In the genomic region with DNA sequence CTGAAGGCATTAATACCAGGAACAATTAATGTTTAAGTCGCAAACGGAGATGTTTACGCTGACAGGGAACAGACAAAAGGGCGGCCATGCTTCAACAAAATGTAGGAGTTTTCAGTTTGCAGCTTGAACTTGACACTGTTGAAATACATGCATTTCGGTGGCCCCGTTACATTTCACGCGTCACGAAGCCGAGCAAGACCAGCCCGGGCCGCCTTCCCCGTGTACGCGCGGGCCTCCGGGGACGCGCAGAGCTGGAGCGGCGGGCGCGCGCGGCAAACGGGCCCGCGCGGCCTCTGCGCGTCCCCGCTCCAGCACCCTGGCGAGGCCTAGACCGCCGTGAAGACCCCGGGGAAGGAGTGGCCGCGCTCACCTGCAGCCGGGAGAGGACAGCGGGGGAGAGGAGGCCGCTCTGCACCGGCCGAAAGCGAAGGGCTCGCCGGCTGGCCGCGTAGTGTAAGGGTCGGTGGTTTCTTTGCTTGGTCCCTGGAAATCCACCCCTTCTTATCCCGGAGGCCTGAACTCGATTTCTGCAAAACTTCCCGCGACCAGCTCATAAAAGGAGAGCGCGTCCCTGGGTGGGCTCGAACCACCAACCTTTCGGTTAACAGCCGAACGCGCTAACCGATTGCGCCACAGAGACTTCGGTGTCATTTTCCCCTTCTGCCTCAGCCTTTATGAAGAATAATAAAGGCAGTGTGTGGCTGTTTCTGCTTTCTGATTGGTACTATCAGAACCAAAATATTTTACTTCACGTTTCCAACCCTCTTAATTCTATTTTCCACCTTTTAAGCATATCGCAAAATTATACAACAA, we compare ENCODE assay signal across 8 cellular contexts. TPM values are rescaled to one million over a fixed set of nuclear protein-coding genes. Genes with fewer than 3 reads are reported as not detected.
DNase-seq lines count a peak whose midpoint lies in the region; FAIRE-seq and TF ChIP-seq lines count a peak whose summit lies in the region.

No MANE protein-coding gene starts in this region.

- no peak overlapping the region for H2AK5ac ChIP-seq in neuronal stem cell (ENCODE audit: low read depth, low read length)

- H3F3A ChIP-seq in Loucy (ENCODE audit: low read depth) = 0 out of 2 replicates have a peak, but pooled peaks cover 3% of the 10 kb centered on the region

- H3K9me2 ChIP-seq in Loucy (replicated peaks; ENCODE audit: low read depth, low read length) = no peaks in the 10 kb centered on the region

- no peak overlapping the region; the same call in 1 of the 2 replicates for H2AFZ ChIP-seq in Loucy (ENCODE audit: low read length)
- H2AFZ ChIP-seq in neuronal stem cell (ENCODE audit: low read length) = peak overlapping the region; percentile 94

- H2BK15ac ChIP-seq in neuronal stem cell (ENCODE audit: low read length) = no peak overlapping the region

- H3K9me3 ChIP-seq in Loucy (ENCODE audit: insufficient read depth, low read depth, low read length) = no peaks in the 10 kb centered on the region
- H3K9me3 ChIP-seq in neuronal stem cell (replicated peaks in 1 of 2; ENCODE audit: control insufficient read depth in 2 of 2, insufficient read depth in 1 of 2, low read depth in 1 of 2, low read length in 2 of 2) = no peaks in the 10 kb centered on the region

- H3K4me2 ChIP-seq in Loucy (ENCODE audit: low read depth, low read length, poor library complexity, severe bottlenecking) (peak overlapping the region; percentile 75), neuronal stem cell (ENCODE audit: insufficient read depth, low read length, poor library complexity, severe bottlenecking) (peak overlapping the region; percentile 48)

- TF ChIP-seq CTCF in Loucy (conservative IDR thresholded peaks at IDR 0.05; ENCODE audit: low read length) = no peak

- no peaks in the 10 kb centered on the region for H3K27me3 ChIP-seq in Loucy (ENCODE audit: insufficient read depth, low read length, poor library complexity, severe bottlenecking)
- peaks cover 0 to 33% (median 0%) of the 10 kb centered on the region in 3 experiments for H3K27me3 ChIP-seq in neuronal stem cell (ENCODE audit: control insufficient read depth in 3 of 3, insufficient read depth in 3 of 3, low read depth in 1 of 3, low read length in 3 of 3)

- H3K9ac ChIP-seq in Loucy (ENCODE audit: low read depth, low read length, poor library complexity, severe bottlenecking) (peak overlapping the region; percentile 97), neuronal stem cell (ENCODE audit: low read depth, low read length, poor library complexity) (peak overlapping the region; percentile 85)

- no peak overlapping the region for H4K8ac ChIP-seq in neuronal stem cell (ENCODE audit: low read depth, low read length)

- no peak overlapping the region for H4K91ac ChIP-seq in neuronal stem cell (ENCODE audit: low read depth, low read length, poor library complexity)

- H4K20me1 ChIP-seq in Loucy (ENCODE audit: insufficient read depth, low read length, poor library complexity, severe bottlenecking) = no peaks in the 10 kb centered on the region

- peak overlapping the region; percentile 91 for H3K14ac ChIP-seq in neuronal stem cell (ENCODE audit: low read length)

- H3K18ac ChIP-seq in neuronal stem cell (ENCODE audit: low read length) = peak overlapping the region; percentile 99

- H2BK5ac ChIP-seq in neuronal stem cell (ENCODE audit: low read length) = peak overlapping the region; percentile 87

- no peak overlapping the region for H3K4ac ChIP-seq in neuronal stem cell (ENCODE audit: low read length)

- peak; percentile 77 for FAIRE-seq in H54 (lab: Jason Lieb, UNC)
- peak; percentile 10 for FAIRE-seq in frontal cortex (lab: Jason Lieb, UNC)

- no peak; the same call in 1 of the 2 replicates for TF ChIP-seq POLR2A in H54 (IDR thresholded peaks at IDR 0.05; ENCODE audit: low read depth, low read length)

- no peaks in the 10 kb centered on the region for H3K79me2 ChIP-seq in Loucy (ENCODE audit: insufficient read depth, low read length)

- DNase-seq in EH (ENCODE audit: low read depth) (peak; percentile 92), H54 (ENCODE audit: insufficient read length, low spot score) (peak; percentile 64), SHP77 treated with DMSO at 0.1 percent for 48 hours (lab: John Stamatoyannopoulos, UW) (peak; percentile 81), frontal cortex (ENCODE audit: low spot score in 2 of 2) (peak; percentile 75 to 81), neuronal stem cell (ENCODE audit: low spot score) (peak; percentile 88), stromal cell of bone marrow (ENCODE audit: low read depth) (peak; percentile 72)
- peak; percentile 71 to 77 (median 76) for DNase-seq in activated naive CD4-positive, alpha-beta T cell (lab: John Stamatoyannopoulos, UW)

- H3K4me3 ChIP-seq in Loucy (ENCODE audit: low read length, poor library complexity, severe bottlenecking) (peak overlapping the region; percentile 75), neuronal stem cell (ENCODE audit: low read length in 2 of 2) (peak overlapping the region; percentile 83 to 93)

- no peak overlapping the region for H3K23ac ChIP-seq in neuronal stem cell (ENCODE audit: low read depth, low read length, poor library complexity)

- peak overlapping the region; percentile 94 for H3K27ac ChIP-seq in neuronal stem cell (replicated peaks; ENCODE audit: low read length)

- no peak overlapping the region for H2BK120ac ChIP-seq in neuronal stem cell (ENCODE audit: low read depth, low read length)

- H2BK12ac ChIP-seq in neuronal stem cell (ENCODE audit: low read length) = no peak overlapping the region

- WGBS in neuronal stem cell (ENCODE audit: extremely low coverage in 2 of 2, insufficient read length in 2 of 2, insufficient replicate concordance in 1 of 2), 2 donors = no CpG with 5 or more reads among the region's 65 CpGs

- peaks cover 26% of the 10 kb centered on the region for H3K4me1 ChIP-seq in Loucy (ENCODE audit: insufficient read depth, low read length, poor library complexity, severe bottlenecking)
- H3K4me1 ChIP-seq in neuronal stem cell (ENCODE audit: control insufficient read depth in 2 of 2, insufficient read depth in 1 of 2, low read depth in 1 of 2, low read length in 2 of 2) = no peaks in the 10 kb centered on the region

- H3K79me1 ChIP-seq in neuronal stem cell (ENCODE audit: low read depth, low read length) = no peaks in the 10 kb centered on the region

- H3K36me3 ChIP-seq in Loucy (ENCODE audit: insufficient read depth, low read length) (no peaks in the 10 kb centered on the region), neuronal stem cell (replicated peaks in 1 of 2; ENCODE audit: control insufficient read depth in 2 of 2, insufficient read depth in 2 of 2, low read length in 2 of 2) (no peaks in the 10 kb centered on the region)

RNA-seq across cellular contexts. Expression of a gene that starts 11.3 kb away (rescaled TPM):
- not detected for total RNA-seq in frontal cortex
- polyA plus RNA-seq in neuronal stem cell (2013, experiment 1 of 2) = not detected
- polyA plus RNA-seq in neuronal stem cell (2013, experiment 2 of 2) = not detected

Comparison
In these comparisons a context has a peak if more than half of its experiments do, and no peak if none do; other contexts are left out.
1. Peak in every context shown above with its lines: DNase-seq, H3K4me3 ChIP-seq and H3K27ac ChIP-seq.